Comparison of ENCODE assay signal across 14 cellular contexts in the genomic region with DNA sequence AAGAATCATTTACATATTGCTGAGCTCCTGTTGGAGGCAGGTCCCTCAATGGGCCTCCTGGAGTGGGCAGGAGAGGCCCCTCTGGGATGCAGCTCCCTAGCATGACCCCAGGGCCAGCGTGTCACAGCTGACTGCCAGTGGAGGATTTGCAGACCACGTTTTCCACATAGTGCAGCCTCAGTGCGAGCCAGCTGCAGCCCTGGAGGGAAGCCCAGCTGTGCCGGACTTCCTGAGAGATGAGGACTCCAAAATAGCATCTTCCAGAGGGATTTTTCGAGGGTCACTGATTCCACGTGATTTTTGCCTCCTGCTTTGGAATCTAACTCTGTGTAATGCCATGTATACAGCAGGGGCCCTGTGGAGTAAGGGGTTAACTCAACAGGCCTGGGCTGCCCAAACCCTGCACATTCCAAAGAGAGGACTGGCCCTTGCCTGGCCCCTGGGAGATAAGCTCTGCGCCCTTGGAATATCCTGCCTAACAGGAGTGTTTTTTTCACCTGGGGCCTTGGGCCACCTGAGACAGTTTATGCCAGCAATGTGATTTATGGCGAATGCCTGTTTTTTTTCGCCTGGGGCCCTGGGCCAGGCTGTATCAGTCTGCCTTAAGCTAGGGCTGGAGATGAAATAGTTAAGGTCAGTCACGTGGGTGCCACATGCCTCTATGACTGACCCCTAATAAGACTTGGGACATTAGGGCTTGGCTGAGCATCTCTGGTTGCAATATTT. TPM values are rescaled to one million over a fixed set of nuclear protein-coding genes. Genes with fewer than 3 reads are reported as not detected.
DNase-seq lines count a peak whose midpoint lies in the region; ATAC-seq and TF ChIP-seq lines count a peak whose summit lies in the region.
"Had no signal": no experiment of that assay in that cellular context is flagged by ENCODE, and none has a peak within 500 bp of the region (broad histone marks: within the 10 kb centered on the region; RNA-seq: fewer than 3 reads in every experiment).

No MANE protein-coding gene starts in this region.

- H3K9me2 ChIP-seq in hepatocyte (replicated peaks; ENCODE audit: insufficient read depth): no peaks in the 10 kb centered on the region

- in situ Hi-C loops in G401 (cut with HindIII; ENCODE audit: low sequenced_read_pairs): no loop called here

- H3K79me2 ChIP-seq in hepatocyte: no peaks in the 10 kb centered on the region

- H3K4me3 ChIP-seq in hepatocyte: no peak overlapping the region
- no peak overlapping the region for H3K4me3 ChIP-seq in ovary
- H3K4me3 ChIP-seq in coronary artery: no peak overlapping the region
- H3K4me3 ChIP-seq: SJSA1 had no signal

- H3K36me3 ChIP-seq in hepatocyte (replicated peaks; ENCODE audit: insufficient read depth, low read depth): no peaks in the 10 kb centered on the region
- no peaks in the 10 kb centered on the region for H3K36me3 ChIP-seq in ovary
- H3K36me3 ChIP-seq: SJSA1 had no signal

- intact Hi-C loops in ovary (cut with DNase I): no loop called here

- no peaks in the 10 kb centered on the region for H4K20me1 ChIP-seq in hepatocyte (ENCODE audit: insufficient read depth, poor library complexity, severe bottlenecking)

- no peaks in the 10 kb centered on the region for H3K27me3 ChIP-seq in hepatocyte
- H3K27me3 ChIP-seq in ovary: no peaks in the 10 kb centered on the region

- TF ChIP-seq POLR2A in ovary (IDR thresholded peaks at IDR 0.05): no peak

- DNase-seq in G401 (ENCODE audit: low spot score): peak; percentile 57
- peak; percentile 82 for DNase-seq in cerebellar cortex (ENCODE audit: low spot score)
- DNase-seq in hepatocyte (ENCODE audit: low spot score): peak; percentile 54
- peak in 4 of 5 donors; percentile 51 to 78 (median 56) for DNase-seq in ovary
- DNase-seq in coronary artery (ENCODE audit: low spot score): no peak
- no peak for DNase-seq in activated CD4-positive, alpha-beta T cell treated with anti-CD3 and anti-CD28 coated beads, Interleukin-2, amount 50 U/mL, for 1 hour
- DNase-seq: activated effector memory CD4-positive, alpha-beta T cell treated with Interleukin-2 at 50 U/mL for 16 hours; effector memory CD8-positive, alpha-beta T cell; naive thymus-derived CD8-positive, alpha-beta T cell; NCI-H2081 treated with DMSO at 0.1 percent for 48 hours; stimulated activated naive CD4-positive, alpha-beta T cell treated with Interleukin-2 at 50 U/mL for 16 hours had no signal

- peak overlapping the region; percentile 10 for H3K27ac ChIP-seq in hepatocyte
- no peak overlapping the region for H3K27ac ChIP-seq in ovary
- H3K27ac ChIP-seq in coronary artery: peak overlapping the region in 1 of 2 donors; percentile 7
- H3K27ac ChIP-seq: SJSA1 had no signal

- H3K9me3 ChIP-seq in hepatocyte (ENCODE audit: low read depth): no peaks in the 10 kb centered on the region
- no peaks in the 10 kb centered on the region for H3K9me3 ChIP-seq in ovary
- H3K9me3 ChIP-seq: SJSA1 had no signal

- H2AFZ ChIP-seq in hepatocyte: no peak overlapping the region

- no peak for TF ChIP-seq EP300 in ovary (IDR thresholded peaks at IDR 0.05)

- 24% methylated on average over 10 of the region's 10 CpGs for WGBS in hepatocyte (ENCODE audit: low lambda C conversion rate, missing lambda C conversion rate)
- WGBS in ovary, 3 donors: 12 to 19% (median 15%) methylated on average over 10 of the region's 10 CpGs

- peak overlapping the region; percentile 22 for H3K4me2 ChIP-seq in hepatocyte

- ATAC-seq in HG02981 (IDR thresholded peaks at IDR 0.05; ENCODE audit: unreplicated experiment) (no peak), HG03342 (IDR thresholded peaks at IDR 0.05; ENCODE audit: unreplicated experiment) (no peak)
- ATAC-seq: effector memory CD8-positive, alpha-beta T cell; naive thymus-derived CD8-positive, alpha-beta T cell had no signal

- TF ChIP-seq CTCF in hepatocyte (IDR thresholded peaks at IDR 0.05; ENCODE audit: poor library complexity): no peak
- no peak for TF ChIP-seq CTCF in ovary (IDR thresholded peaks at IDR 0.05)
- TF ChIP-seq CTCF in coronary artery (IDR thresholded peaks at IDR 0.05): no peak

- peaks cover 26% of the 10 kb centered on the region for H3K4me1 ChIP-seq in hepatocyte (ENCODE audit: insufficient read depth)
- H3K4me1 ChIP-seq in ovary (ENCODE audit: insufficient read depth): peaks cover 1% of the 10 kb centered on the region
- H3K4me1 ChIP-seq: SJSA1 had no signal

RNA-seq across cellular contexts. Expression of a gene that starts 47.4 kb away (rescaled TPM):
- total RNA-seq in G401 (2014; rRNA removed; shearing (Covaris generic)): 113 and 126 TPM in 2 replicates
- total RNA-seq in hepatocyte (31.3 and 35.9 TPM in 2 replicates), ovary (10 to 100 TPM in 6 of 7 donors, 1 to 10 TPM in 1; 7.3 to 31.4 (median 16.9) TPM)
- polyA plus RNA-seq in hepatocyte (44.0 and 44.8 TPM in 2 replicates), ovary (10 to 100 TPM in 1 of 2 donors, 1 to 10 TPM in 1; 4.0 to 12.1 TPM)

Comparison
In these comparisons a context has a peak if more than half of its experiments do, and no peak if none do; other contexts are left out.
1. DNase-seq: peak in G401 (single experiment), cerebellar cortex (single experiment), hepatocyte (single experiment) and ovary (4 of 5); none in coronary artery (single experiment) and activated CD4-positive, alpha-beta T cell treated with anti-CD3 and anti-CD28 coated beads, Interleukin-2, amount 50 U/mL, for 1 hour (single experiment).